In the genomic region with DNA sequence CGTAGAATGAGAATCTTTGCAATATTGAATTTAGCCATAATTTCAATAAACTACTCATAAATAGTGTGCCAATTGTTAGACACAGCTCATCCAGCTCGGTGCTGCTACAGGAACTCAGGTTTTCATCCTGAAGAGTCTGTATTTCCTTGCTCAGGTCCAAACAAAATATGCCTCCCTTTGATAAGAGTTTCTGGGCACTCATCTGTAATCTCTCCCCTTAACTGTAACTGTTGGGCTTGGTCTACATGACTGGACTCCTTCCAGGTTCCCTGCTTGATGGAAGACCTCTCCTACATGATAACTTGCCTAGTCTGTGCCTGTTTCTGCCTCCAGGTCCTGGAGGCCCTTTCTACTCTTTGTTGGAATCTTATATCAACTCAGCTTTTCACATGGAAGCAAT, we compare ENCODE assay signal across 30 cellular contexts.
"Had no signal": no experiment of that assay in that cellular context is flagged by ENCODE, and none has a peak within 500 bp of the region (broad histone marks: within the 10 kb centered on the region; RNA-seq: fewer than 3 reads in every experiment).

No MANE protein-coding gene starts in this region.

- H3K36me3 ChIP-seq: esophagus muscularis mucosa, gastroesophageal sphincter, heart left ventricle, left lung, neural progenitor cell, prostate gland, right atrium auricular region, suprapubic skin, transverse colon, upper lobe of right lung, uterus had no signal

- H3K4me3 Mint-ChIP-seq: naive thymus-derived CD4-positive, alpha-beta T cell; nephron; neural progenitor cell; stimulated activated naive CD8-positive, alpha-beta T cell treated with anti-CD3 and anti-CD28 coated beads, Interleukin-15, amount 100 ng/mL, for 72 hours had no signal

- DNase-seq: dorsolateral prefrontal cortex; effector CD8-positive, alpha-beta T cell; foreskin keratinocyte; heart left ventricle; kidney; left lung; mammary epithelial cell; mesendoderm; midbrain; naive thymus-derived CD4-positive, alpha-beta T cell; stimulated activated CD4-positive, alpha-beta T cell treated with anti-CD3 and anti-CD28 coated beads, Interleukin-12 subunit alpha, Interleukin-12 subunit beta, amount 100 ng/mL, for 4 hours; stimulated activated CD4-positive, alpha-beta T cell treated with anti-CD3 and anti-CD28 coated beads, Interleukin-1b, Interleukin-23, amount 100 ng/mL, for 48 hours; stimulated activated CD4-positive, alpha-beta T cell treated with anti-CD3 and anti-CD28 coated beads, Interleukin-4, amount 100 ng/mL, for 1 hour; stimulated activated CD8-positive, alpha-beta memory T cell treated with anti-CD3 and anti-CD28 coated beads, Interleukin-4, amount 100 ng/mL, for 48 hours; stimulated activated naive CD4-positive, alpha-beta T cell; stimulated activated naive CD8-positive, alpha-beta T cell treated with anti-CD3 and anti-CD28 coated beads, Interleukin-15, amount 100 ng/mL, for 72 hours; transverse colon; upper lobe of right lung; uterus had no signal

- ATAC-seq: foreskin keratinocyte; gastroesophageal sphincter; heart left ventricle; left lung; naive thymus-derived CD4-positive, alpha-beta T cell; sciatic nerve; stimulated activated naive CD8-positive, alpha-beta T cell treated with anti-CD3 and anti-CD28 coated beads, Interleukin-15, amount 100 ng/mL, for 72 hours; upper lobe of right lung had no signal

- H3K36me3 Mint-ChIP-seq: naive thymus-derived CD4-positive, alpha-beta T cell; neural progenitor cell had no signal

- H3K9me3 ChIP-seq: esophagus muscularis mucosa, gastroesophageal sphincter, heart left ventricle, left lung, prostate gland, right atrium auricular region, suprapubic skin, transverse colon, upper lobe of right lung, uterus had no signal

- H3K4me1 ChIP-seq: heart left ventricle, left lung, neural progenitor cell, parathyroid adenoma, prostate gland, right atrium auricular region, suprapubic skin, transverse colon, upper lobe of right lung, uterus had no signal

- H3K4me3 ChIP-seq: dorsolateral prefrontal cortex, esophagus muscularis mucosa, gastroesophageal sphincter, heart left ventricle, hepatocyte, left lung, neural progenitor cell, prostate gland, right atrium auricular region, smooth muscle cell, suprapubic skin, transverse colon, upper lobe of right lung, uterus had no signal

- H3K4me2 ChIP-seq: hepatocyte, neural progenitor cell, smooth muscle cell had no signal

- H3K27ac ChIP-seq: dorsolateral prefrontal cortex, esophagus muscularis mucosa, foreskin keratinocyte, gastroesophageal sphincter, heart left ventricle, hepatocyte, left lung, neural progenitor cell, parathyroid adenoma, prostate gland, right atrium auricular region, suprapubic skin, transverse colon, upper lobe of right lung, uterus had no signal

- H3K4me1 Mint-ChIP-seq: naive thymus-derived CD4-positive, alpha-beta T cell; nephron; neural progenitor cell; stimulated activated naive CD8-positive, alpha-beta T cell treated with anti-CD3 and anti-CD28 coated beads, Interleukin-15, amount 100 ng/mL, for 72 hours had no signal

- H2AFZ ChIP-seq: hepatocyte, neural progenitor cell, parathyroid adenoma had no signal

- H3K9me3 Mint-ChIP-seq: naive thymus-derived CD4-positive, alpha-beta T cell; nephron; neural progenitor cell; stimulated activated naive CD8-positive, alpha-beta T cell treated with anti-CD3 and anti-CD28 coated beads, Interleukin-15, amount 100 ng/mL, for 72 hours had no signal

- H3K9ac ChIP-seq: neural progenitor cell, parathyroid adenoma had no signal

- H3K27ac Mint-ChIP-seq: naive thymus-derived CD4-positive, alpha-beta T cell; nephron; neural progenitor cell; stimulated activated naive CD8-positive, alpha-beta T cell treated with anti-CD3 and anti-CD28 coated beads, Interleukin-15, amount 100 ng/mL, for 72 hours had no signal

- H3K79me2 ChIP-seq: hepatocyte, parathyroid adenoma had no signal

- H3K27me3 ChIP-seq: dorsolateral prefrontal cortex, esophagus muscularis mucosa, gastroesophageal sphincter, heart left ventricle, hepatocyte, left lung, neural progenitor cell, right atrium auricular region, suprapubic skin, transverse colon, upper lobe of right lung, uterus had no signal
